13 cellular contexts compared by ENCODE assay signal in the genomic region with DNA sequence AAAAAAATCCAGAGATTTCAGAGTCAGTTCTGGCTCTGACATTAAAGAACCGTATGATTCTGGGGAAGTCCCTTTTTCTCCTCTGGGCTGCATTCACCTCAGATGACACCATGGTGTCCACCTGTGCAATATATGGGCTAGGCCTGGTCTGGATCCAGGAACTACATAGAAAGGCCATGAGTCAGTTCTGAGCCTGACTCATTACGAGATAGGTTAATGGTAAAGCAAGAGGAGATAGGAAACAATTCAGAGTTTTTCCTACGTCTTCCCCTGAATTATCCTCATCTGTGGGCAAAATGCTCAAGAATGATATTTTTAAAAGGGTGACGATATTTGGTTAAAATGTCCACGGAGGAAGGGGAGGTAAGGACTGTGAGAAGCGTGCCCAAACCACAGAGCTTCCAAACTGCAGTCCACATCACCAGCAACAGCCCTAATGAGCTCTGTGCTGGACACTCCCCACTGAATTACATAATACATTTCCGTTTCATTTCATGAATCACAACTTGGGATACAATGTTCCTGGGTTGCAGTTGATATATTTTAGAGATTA.
DNase-seq lines count a peak whose midpoint lies in the region; ATAC-seq lines count a peak whose summit lies in the region.
"Had no signal": no experiment of that assay in that cellular context is flagged by ENCODE, and none has a peak within 500 bp of the region (broad histone marks: within the 10 kb centered on the region; RNA-seq: fewer than 3 reads in every experiment).

No MANE protein-coding gene starts in this region.

- peak overlapping the region; percentile 98 for H3K27ac ChIP-seq in epithelial cell of prostate
- H3K27ac ChIP-seq: upper lobe of left lung had no signal

- peaks cover 0 to 5% of the 10 kb centered on the region in 2 donors for H3K27me3 Mint-ChIP-seq in effector memory CD8-positive, alpha-beta T cell

- DNase-seq in DMS53 treated with DMSO at 0.1 percent for 48 hours (lab: John Stamatoyannopoulos, UW; ENCODE audit: unreplicated experiment) (peak; percentile 5), NCI-H460 (ENCODE audit: extremely low read depth, low read depth) (peak; percentile 80), epithelial cell of prostate (ENCODE audit: low read depth, low spot score) (peak; percentile 96), non-pigmented ciliary epithelial cell (ENCODE audit: low read depth) (peak; percentile 92), NCI-H774 (lab: John Stamatoyannopoulos, UW) (no peak), epidermal melanocyte (ENCODE audit: insufficient read length, low spot score) (no peak), NCI-H187 treated with DMSO at 0.1 percent for 48 hours (lab: John Stamatoyannopoulos, UW) (no peak)
- DNase-seq in effector memory CD8-positive, alpha-beta T cell = no peak
- DNase-seq: DMS153; effector CD8-positive, alpha-beta T cell; NCI-H2081 treated with DMSO at 0.1 percent for 48 hours; retina; upper lobe of left lung had no signal

- no peaks in the 10 kb centered on the region for H3K9me3 Mint-ChIP-seq in effector memory CD8-positive, alpha-beta T cell

- H3K4me1 Mint-ChIP-seq in effector memory CD8-positive, alpha-beta T cell (ENCODE audit: low read depth in 2 of 2) = peaks cover 0 to 2% of the 10 kb centered on the region in 2 donors

- no peak overlapping the region for H3K27ac Mint-ChIP-seq in effector memory CD8-positive, alpha-beta T cell

- H3K36me3 Mint-ChIP-seq in effector memory CD8-positive, alpha-beta T cell (ENCODE audit: insufficient read depth) = peaks cover 4% of the 10 kb centered on the region

- H3K4me3 Mint-ChIP-seq in effector memory CD8-positive, alpha-beta T cell = no peak overlapping the region

- ATAC-seq in effector memory CD8-positive, alpha-beta T cell (replicated peaks) = no peak

Comparison
In these comparisons a context has a peak if more than half of its experiments do, and no peak if none do; other contexts are left out.
1. DNase-seq: peak in DMS53 treated with DMSO at 0.1 percent for 48 hours (single experiment), NCI-H460 (single experiment), epithelial cell of prostate (single experiment) and non-pigmented ciliary epithelial cell (single experiment); none in NCI-H774 (single experiment), epidermal melanocyte (single experiment), NCI-H187 treated with DMSO at 0.1 percent for 48 hours (single experiment) and effector memory CD8-positive, alpha-beta T cell (0 of 3).